ENCODE assay signal across 8 cellular contexts in the genomic region with DNA sequence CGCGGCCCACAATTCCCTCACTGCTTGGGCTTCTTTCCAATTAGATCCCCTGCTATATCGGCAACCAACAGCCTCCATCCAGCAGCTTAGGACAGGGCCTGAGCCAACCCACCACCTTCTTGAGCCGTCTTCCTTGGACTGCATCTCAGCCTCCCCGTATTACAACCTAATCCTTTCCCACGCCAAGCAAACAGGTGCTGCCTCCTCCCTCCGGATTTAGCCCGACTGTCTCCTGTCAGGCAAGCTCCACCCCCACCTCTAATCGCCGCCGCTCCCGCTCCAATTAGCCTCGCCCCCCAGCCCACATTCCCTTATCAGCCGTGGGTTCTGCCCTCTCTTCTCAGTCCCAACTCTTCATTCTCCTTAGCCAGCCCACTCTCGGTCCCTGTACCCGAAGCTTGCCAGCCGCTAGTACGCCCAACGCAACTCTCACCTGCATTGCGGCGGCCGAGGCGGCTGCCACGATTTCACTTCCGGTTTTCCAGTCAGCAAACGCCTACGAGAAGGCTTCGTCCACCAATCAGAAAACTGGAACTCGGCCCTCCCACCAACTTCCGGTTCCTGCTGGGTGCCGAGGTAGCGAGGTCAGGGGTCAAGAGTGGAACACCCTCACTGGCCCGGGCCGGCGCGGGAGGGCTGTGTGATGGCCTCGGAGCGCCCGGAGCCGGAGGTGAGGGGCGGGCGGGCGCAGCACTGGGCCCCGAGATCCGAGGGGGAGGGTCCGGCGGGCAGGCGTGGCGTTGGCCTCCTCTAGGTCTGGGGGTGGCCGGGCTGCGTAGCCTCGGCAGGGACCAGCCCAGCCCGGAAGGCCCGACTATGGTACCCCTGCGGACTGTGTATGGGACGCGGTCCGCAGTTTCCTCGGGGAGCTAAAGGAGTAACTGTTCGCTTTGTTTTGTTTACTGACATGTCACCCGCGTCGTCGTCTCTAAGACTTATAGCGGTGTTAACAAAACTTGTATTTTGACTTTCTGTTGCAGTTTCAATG. TPM values are rescaled to one million over a fixed set of nuclear protein-coding genes. Genes with fewer than 3 reads are reported as not detected.
DNase-seq lines count a peak whose midpoint lies in the region; ATAC-seq and TF ChIP-seq lines count a peak whose summit lies in the region.

A gene with protein sequence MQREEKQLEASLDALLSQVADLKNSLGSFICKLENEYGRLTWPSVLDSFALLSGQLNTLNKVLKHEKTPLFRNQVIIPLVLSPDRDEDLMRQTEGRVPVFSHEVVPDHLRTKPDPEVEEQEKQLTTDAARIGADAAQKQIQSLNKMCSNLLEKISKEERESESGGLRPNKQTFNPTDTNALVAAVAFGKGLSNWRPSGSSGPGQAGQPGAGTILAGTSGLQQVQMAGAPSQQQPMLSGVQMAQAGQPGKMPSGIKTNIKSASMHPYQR (minus strand): TSS at position 475 of the 988 bp plus-strand sequence. CDS start 36 bp downstream, at position 439.
Gene SZT2 (plus strand): TSS at position 574 of the 988 bp plus-strand sequence. CDS start 70 bp downstream, at position 644.

- peak; percentile 97 for DNase-seq in DMS 273 (lab: John Stamatoyannopoulos, UW; ENCODE audit: unreplicated experiment)
- peak; percentile 77 for DNase-seq in OCI-M2 (lab: John Stamatoyannopoulos, UW; ENCODE audit: unreplicated experiment)
- peak; percentile 92 for DNase-seq in activated T-cell treated with anti-CD3 and anti-CD28 coated beads for 4 hours
- peak; percentile 90 for DNase-seq in epithelial cell of esophagus (ENCODE audit: low read depth)
- peak; percentile 80 to 89 for DNase-seq in stimulated activated CD8-positive, alpha-beta memory T cell treated with anti-CD3 and anti-CD28 coated beads, Interleukin-2, amount 100 ng/mL, for 48 hours (ENCODE audit: low read depth in 2 of 2)

- no peak for TF ChIP-seq CTCF in epithelial cell of esophagus (IDR thresholded peaks at IDR 0.05; ENCODE audit: insufficient read depth, low read depth, low read length, missing control alignments)

- 0 out of 2 replicates have a peak, but pooled peaks have one; percentile 10 for TF ChIP-seq EP300 in Ishikawa (IDR thresholded peaks at IDR 0.05; ENCODE audit: borderline replicate concordance)

- H3K4me1 ChIP-seq in mononuclear cell (ENCODE audit: insufficient read depth, low read length): peaks cover 32% of the 10 kb centered on the region

- peak; percentile 95 for ATAC-seq in GM21529 (IDR thresholded peaks at IDR 0.05; ENCODE audit: unreplicated experiment)

- H3K4me3 ChIP-seq in epithelial cell of esophagus (ENCODE audit: low read length) (peak within 1 kb of the TSS; percentile 86), mononuclear cell (ENCODE audit: low read length) (peak within 1 kb of the TSS; percentile 91)

- no peak for TF ChIP-seq RAD21 in Ishikawa (IDR thresholded peaks at IDR 0.05; ENCODE audit: low read depth)

- H3K9me3 ChIP-seq in mononuclear cell (ENCODE audit: low read depth, low read length): no peaks in the 10 kb centered on the region

- no peaks in the 10 kb centered on the region for H3K27me3 ChIP-seq in mononuclear cell (ENCODE audit: insufficient read depth, low read length)

TF ChIP-seq in Ishikawa, 13 proteins besides CTCF, POLR2A, EP300 and RAD21:
- peak; percentile 86 for TF ChIP-seq EGR1 (IDR thresholded peaks at IDR 0.05)
- 0 out of 2 replicates have a peak, but pooled peaks have one; percentile 26 for TF ChIP-seq NFIC (IDR thresholded peaks at IDR 0.05)
- peak; percentile 84 for TF ChIP-seq TAF1 (IDR thresholded peaks at IDR 0.05; ENCODE audit: low read depth)
- TF ChIP-seq USF1 (IDR thresholded peaks at IDR 0.05): 0 out of 2 replicates have a peak, but pooled peaks have one; percentile 14
- TF ChIP-seq ZBTB7A (IDR thresholded peaks at IDR 0.05; ENCODE audit: low read depth): 0 out of 2 replicates have a peak, but pooled peaks have one; percentile 35
- TF ChIP-seq CEBPB (IDR thresholded peaks at IDR 0.05): no peak
- no peak for TF ChIP-seq TEAD4 (IDR thresholded peaks at IDR 0.05)
- TF ChIP-seq MAX (IDR thresholded peaks at IDR 0.05): peak; percentile 80
- TF ChIP-seq, protein P1, sequence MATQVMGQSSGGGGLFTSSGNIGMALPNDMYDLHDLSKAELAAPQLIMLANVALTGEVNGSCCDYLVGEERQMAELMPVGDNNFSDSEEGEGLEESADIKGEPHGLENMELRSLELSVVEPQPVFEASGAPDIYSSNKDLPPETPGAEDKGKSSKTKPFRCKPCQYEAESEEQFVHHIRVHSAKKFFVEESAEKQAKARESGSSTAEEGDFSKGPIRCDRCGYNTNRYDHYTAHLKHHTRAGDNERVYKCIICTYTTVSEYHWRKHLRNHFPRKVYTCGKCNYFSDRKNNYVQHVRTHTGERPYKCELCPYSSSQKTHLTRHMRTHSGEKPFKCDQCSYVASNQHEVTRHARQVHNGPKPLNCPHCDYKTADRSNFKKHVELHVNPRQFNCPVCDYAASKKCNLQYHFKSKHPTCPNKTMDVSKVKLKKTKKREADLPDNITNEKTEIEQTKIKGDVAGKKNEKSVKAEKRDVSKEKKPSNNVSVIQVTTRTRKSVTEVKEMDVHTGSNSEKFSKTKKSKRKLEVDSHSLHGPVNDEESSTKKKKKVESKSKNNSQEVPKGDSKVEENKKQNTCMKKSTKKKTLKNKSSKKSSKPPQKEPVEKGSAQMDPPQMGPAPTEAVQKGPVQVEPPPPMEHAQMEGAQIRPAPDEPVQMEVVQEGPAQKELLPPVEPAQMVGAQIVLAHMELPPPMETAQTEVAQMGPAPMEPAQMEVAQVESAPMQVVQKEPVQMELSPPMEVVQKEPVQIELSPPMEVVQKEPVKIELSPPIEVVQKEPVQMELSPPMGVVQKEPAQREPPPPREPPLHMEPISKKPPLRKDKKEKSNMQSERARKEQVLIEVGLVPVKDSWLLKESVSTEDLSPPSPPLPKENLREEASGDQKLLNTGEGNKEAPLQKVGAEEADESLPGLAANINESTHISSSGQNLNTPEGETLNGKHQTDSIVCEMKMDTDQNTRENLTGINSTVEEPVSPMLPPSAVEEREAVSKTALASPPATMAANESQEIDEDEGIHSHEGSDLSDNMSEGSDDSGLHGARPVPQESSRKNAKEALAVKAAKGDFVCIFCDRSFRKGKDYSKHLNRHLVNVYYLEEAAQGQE (IDR thresholded peaks at IDR 0.05; ENCODE audit: low read depth): no peak
- TF ChIP-seq TCF12 (IDR thresholded peaks at IDR 0.05; ENCODE audit: low read depth): peak; percentile 51; the same call in 1 of the 2 replicates
- TF ChIP-seq FOXM1 (IDR thresholded peaks at IDR 0.05; ENCODE audit: borderline replicate concordance, low read depth): no peak
- peak; percentile 67; the same call in 1 of the 2 replicates for TF ChIP-seq CREB1 (IDR thresholded peaks at IDR 0.05; ENCODE audit: low read depth)
- TF ChIP-seq YY1 (IDR thresholded peaks at IDR 0.05; ENCODE audit: low read depth): peak; percentile 49
TF ChIP-seq in Ishikawa: peak in this region for 9.

RNA-seq across cellular contexts. Expression of the first gene that starts in this region (rescaled TPM):
- total RNA-seq in mononuclear cell: 21.6 TPM

RNA-seq across cellular contexts. Expression of gene SZT2, which starts in this region (rescaled TPM):
- total RNA-seq in mononuclear cell: 26.9 TPM

Comparison
In these comparisons a context has a peak if more than half of its experiments do, and no peak if none do; other contexts are left out.
1. Peak in every context shown above with its lines: DNase-seq, ATAC-seq and H3K4me3 ChIP-seq.